In the genomic region with DNA sequence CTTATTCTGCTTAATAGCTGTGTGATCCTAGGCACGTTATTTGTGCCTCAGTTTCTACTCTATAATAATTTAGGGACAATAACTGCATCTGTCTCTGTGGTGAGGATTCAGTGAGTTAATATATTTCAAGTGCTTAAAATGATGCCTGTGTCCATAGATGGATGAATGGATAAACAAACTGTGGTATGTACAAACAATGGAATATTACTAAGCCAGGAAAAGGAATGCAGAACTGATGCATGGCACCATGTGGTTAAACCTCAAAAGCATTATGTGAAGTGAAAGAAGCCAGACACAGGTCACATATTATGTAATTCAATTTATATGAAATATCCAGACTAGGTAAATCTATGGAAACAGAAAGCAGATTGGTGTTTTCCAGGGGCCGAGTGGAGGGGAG, we compare ENCODE assay signal across 29 cellular contexts.
"Had no signal": no experiment of that assay in that cellular context is flagged by ENCODE, and none has a peak within 500 bp of the region (broad histone marks: within the 10 kb centered on the region; RNA-seq: fewer than 3 reads in every experiment).

No MANE protein-coding gene starts in this region.

- H3K9me3 ChIP-seq: esophagus squamous epithelium, gastroesophageal sphincter had no signal

- H3K36me3 ChIP-seq: brain microvascular endothelial cell, esophagus squamous epithelium, gastroesophageal sphincter, WERI-Rb-1 had no signal

- ATAC-seq: activated CD4-positive, CD25-positive, alpha-beta regulatory T cell treated with anti-CD3 and anti-CD28 coated beads, Interleukin-2, amount 50 U/mL, for 24 hours; activated CD8-positive, alpha-beta T cell treated with anti-CD3 and anti-CD28 coated beads for 36 hours; activated T-cell treated with anti-CD3 and anti-CD28 coated beads, Interleukin-2, amount 50 U/mL, for 4 hours; activated T-helper 17 cell treated with anti-CD3 and anti-CD28 coated beads, Interleukin-2, amount 50 U/mL, for 72 hours; effector memory CD8-positive, alpha-beta T cell; gastroesophageal sphincter; T-helper 17 cell had no signal

- H3K27me3 ChIP-seq: brain microvascular endothelial cell, gastroesophageal sphincter had no signal

- H3K27ac ChIP-seq: brain microvascular endothelial cell, coronary artery, epithelial cell of prostate, esophagus squamous epithelium, gastroesophageal sphincter, WERI-Rb-1 had no signal

- H3K4me3 ChIP-seq: coronary artery, esophagus squamous epithelium, gastroesophageal sphincter had no signal

- H3K4me1 ChIP-seq: esophagus squamous epithelium, gastroesophageal sphincter had no signal

- H3K27me3 Mint-ChIP-seq: activated B cell treated with CpG ODN at 0.5 μM for 24 hours; activated naive CD8-positive, alpha-beta T cell had no signal

- H3K4me3 Mint-ChIP-seq: activated B cell treated with CpG ODN at 0.5 μM for 24 hours; activated CD8-positive, alpha-beta T cell treated with anti-CD3 and anti-CD28 coated beads for 36 hours; activated naive CD8-positive, alpha-beta T cell; activated T-cell treated with anti-CD3 and anti-CD28 coated beads, Interleukin-2, amount 50 U/mL, for 4 hours; activated T-helper 17 cell treated with anti-CD3 and anti-CD28 coated beads, Interleukin-2, amount 50 U/mL, for 72 hours; central memory CD8-positive, alpha-beta T cell; effector memory CD8-positive, alpha-beta T cell; T-helper 17 cell; T-helper 2 cell treated with Interferon-gamma antibody and Interleukin-4, amounts not matched to agents 5 μg/mL and 100 μg/mL, for 36 hours had no signal

- H3K4me1 Mint-ChIP-seq: activated B cell treated with CpG ODN at 0.5 μM for 24 hours; activated T-helper 17 cell treated with anti-CD3 and anti-CD28 coated beads, Interleukin-2, amount 50 U/mL, for 72 hours; central memory CD8-positive, alpha-beta T cell; T-helper 17 cell had no signal

- H3K9me3 Mint-ChIP-seq: activated CD8-positive, alpha-beta T cell treated with anti-CD3 and anti-CD28 coated beads for 36 hours; activated T-cell treated with anti-CD3 and anti-CD28 coated beads, Interleukin-2, amount 50 U/mL, for 4 hours; activated T-helper 17 cell treated with anti-CD3 and anti-CD28 coated beads, Interleukin-2, amount 50 U/mL, for 72 hours; central memory CD8-positive, alpha-beta T cell; effector memory CD8-positive, alpha-beta T cell; T-helper 2 cell treated with Interferon-gamma antibody and Interleukin-4, amounts not matched to agents 5 μg/mL and 100 μg/mL, for 36 hours had no signal

- H3K27ac Mint-ChIP-seq: activated B cell treated with CpG ODN at 0.5 μM for 24 hours; activated CD8-positive, alpha-beta T cell treated with anti-CD3 and anti-CD28 coated beads for 36 hours; activated naive CD8-positive, alpha-beta T cell; activated T-helper 17 cell treated with anti-CD3 and anti-CD28 coated beads, Interleukin-2, amount 50 U/mL, for 72 hours; effector memory CD8-positive, alpha-beta T cell; T-helper 17 cell; T-helper 2 cell treated with Interferon-gamma antibody and Interleukin-4, amounts not matched to agents 5 μg/mL and 100 μg/mL, for 36 hours had no signal

- DNase-seq: activated B cell treated with CpG ODN at 0.5 μM for 24 hours; activated CD4-positive, alpha-beta T cell treated with anti-CD3 and anti-CD28 coated beads for 48 hours; activated CD4-positive, alpha-beta T cell treated with anti-CD3 and anti-CD28 coated beads, Interleukin-2, amount 50 U/mL, for 1 hour; activated CD4-positive, alpha-beta T cell treated with anti-CD3 and anti-CD28 coated beads, Interleukin-2, amount 50 U/mL, for 48 hours; activated CD8-positive, alpha-beta T cell treated with anti-CD3 and anti-CD28 coated beads for 36 hours; activated effector memory CD4-positive, alpha-beta T cell treated with Interleukin-2 at 50 U/mL for 16 hours; activated gamma-delta T cell treated with Interleukin-2 at 50 U/mL for 16 hours; activated naive CD4-positive, alpha-beta T cell treated with anti-CD3 and anti-CD28 coated beads, Interleukin-2, amount 50 U/mL, for 16 hours; activated naive CD4-positive, alpha-beta T cell treated with Interleukin-2 at 50 U/mL for 16 hours; activated T-cell treated with anti-CD3 and anti-CD28 coated beads, Interleukin-2, amount 50 U/mL, for 4 hours; amniotic stem cell; anterior cingulate cortex; brain microvascular endothelial cell; effector CD4-positive, alpha-beta T cell; effector memory CD8-positive, alpha-beta T cell; esophagus squamous epithelium; foreskin melanocyte; T-helper 1 cell; T-helper 17 cell; T1000; WERI-Rb-1 had no signal
